In genomic region chr2:100200985-100201384, GRCh38 we compare ENCODE assay signal across 22 cellular contexts. TPM values are rescaled to one million over a fixed set of nuclear protein-coding genes. Genes with fewer than 3 reads are reported as not detected.
"Had no signal": no experiment of that assay in that cellular context is flagged by ENCODE, and none has a peak within 500 bp of the region (broad histone marks: within the 10 kb centered on the region; RNA-seq: fewer than 3 reads in every experiment).

No MANE protein-coding gene starts in this region.

- H3K9me3 ChIP-seq: left lung, mucosa of descending colon, right atrium auricular region, suprapubic skin had no signal

- H3K9me3 Mint-ChIP-seq: activated B cell treated with CpG ODN at 0.5 μM for 24 hours; activated CD8-positive, alpha-beta T cell treated with anti-CD3 and anti-CD28 coated beads for 36 hours; activated naive CD4-positive, alpha-beta T cell treated with anti-CD3 and anti-CD28 coated beads, Interleukin-2, amount 50 U/mL, for 72 hours; stimulated activated naive CD8-positive, alpha-beta T cell treated with anti-CD3 and anti-CD28 coated beads, Interleukin-15, Interleukin-2, amounts not matched to agents 100 ng/mL and 50 ng/mL, for 24 hours had no signal

- FAIRE-seq: keratinocyte, TTC549 had no signal

- H3K27ac ChIP-seq: epithelial cell of prostate, left lung, parathyroid adenoma, right atrium auricular region, suprapubic skin had no signal

- H3K4me3 ChIP-seq: left lung, mucosa of descending colon, right atrium auricular region, smooth muscle cell, suprapubic skin had no signal

- H3K79me2 ChIP-seq: parathyroid adenoma had no signal

- H3K36me3 ChIP-seq: left lung, right atrium auricular region, suprapubic skin had no signal

- H3K27me3 ChIP-seq: left lung, right atrium auricular region, suprapubic skin had no signal

- H3K9ac ChIP-seq: parathyroid adenoma had no signal

- DNase-seq: activated B cell treated with CpG ODN at 0.5 μM for 24 hours; activated CD4-positive, alpha-beta T cell treated with anti-CD3 and anti-CD28 coated beads for 48 hours; activated CD8-positive, alpha-beta memory T cell treated with anti-CD3 and anti-CD28 coated beads, Interleukin-2, amount 50 U/mL, for 4 hours; activated CD8-positive, alpha-beta T cell treated with anti-CD3 and anti-CD28 coated beads for 36 hours; activated gamma-delta T cell; activated T-cell treated with anti-CD3 and anti-CD28 coated beads, Interleukin-2, amount 50 U/mL, for 48 hours; cerebellar nuclear complex; effector memory CD4-positive, alpha-beta T cell; left lung; mucosa of descending colon; naive thymus-derived CD8-positive, alpha-beta T cell; T-helper 2 cell had no signal

- H3K4me3 Mint-ChIP-seq: activated B cell treated with CpG ODN at 0.5 μM for 24 hours; activated CD8-positive, alpha-beta T cell treated with anti-CD3 and anti-CD28 coated beads for 36 hours; naive thymus-derived CD8-positive, alpha-beta T cell; stimulated activated naive CD8-positive, alpha-beta T cell treated with anti-CD3 and anti-CD28 coated beads, Interleukin-15, Interleukin-2, amounts not matched to agents 100 ng/mL and 50 ng/mL, for 24 hours; type B pancreatic cell had no signal

- H3K4me2 ChIP-seq: smooth muscle cell had no signal

- H2AFZ ChIP-seq: parathyroid adenoma had no signal

- H3K27ac Mint-ChIP-seq: activated B cell treated with CpG ODN at 0.5 μM for 24 hours; activated CD8-positive, alpha-beta T cell treated with anti-CD3 and anti-CD28 coated beads for 36 hours; activated naive CD4-positive, alpha-beta T cell treated with anti-CD3 and anti-CD28 coated beads, Interleukin-2, amount 50 U/mL, for 72 hours; naive thymus-derived CD8-positive, alpha-beta T cell; stimulated activated naive CD8-positive, alpha-beta T cell treated with anti-CD3 and anti-CD28 coated beads, Interleukin-15, Interleukin-2, amounts not matched to agents 100 ng/mL and 50 ng/mL, for 24 hours; type B pancreatic cell had no signal

- H3K36me3 Mint-ChIP-seq: activated naive CD4-positive, alpha-beta T cell treated with anti-CD3 and anti-CD28 coated beads, Interleukin-2, amount 50 U/mL, for 72 hours; type B pancreatic cell had no signal

RNA-seq across cellular contexts. Expression of gene AFF3, which starts 58.6 kb away (rescaled TPM):
- polyA plus RNA-seq: keratinocyte had no signal
